In the genomic region with DNA sequence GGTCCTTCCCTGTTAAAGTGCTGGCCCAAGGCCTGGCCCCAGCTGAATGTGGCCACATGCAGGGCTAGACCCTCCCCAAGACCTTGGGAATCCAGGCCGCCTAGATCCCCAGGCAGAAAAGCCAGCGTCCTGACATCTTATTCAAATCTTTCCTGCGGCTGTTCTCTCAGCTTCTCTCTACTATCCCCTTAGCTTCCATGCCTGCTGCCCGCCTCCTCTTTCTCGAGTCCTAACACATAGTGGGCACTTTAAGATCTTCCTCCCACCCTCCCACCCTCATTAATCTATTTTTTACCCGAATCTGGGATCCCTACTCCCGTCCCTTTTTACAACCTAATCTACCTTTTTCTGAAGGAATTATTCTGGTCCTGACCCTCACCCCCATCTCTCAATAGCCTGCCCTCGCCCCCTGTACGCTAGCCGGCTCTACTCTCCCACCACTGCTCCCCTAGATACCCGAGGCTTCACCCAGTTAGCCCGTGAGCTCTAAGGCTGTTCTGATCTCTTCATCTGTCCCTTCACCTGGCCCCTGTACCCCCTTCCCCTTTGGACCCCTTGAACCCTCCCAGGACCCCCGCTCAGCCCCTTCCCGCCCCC, we compare ENCODE assay signal across 8 cellular contexts. TPM values are rescaled to one million over a fixed set of nuclear protein-coding genes. Genes with fewer than 3 reads are reported as not detected.
DNase-seq lines count a peak whose midpoint lies in the region; ATAC-seq and TF ChIP-seq lines count a peak whose summit lies in the region.

A gene with protein sequence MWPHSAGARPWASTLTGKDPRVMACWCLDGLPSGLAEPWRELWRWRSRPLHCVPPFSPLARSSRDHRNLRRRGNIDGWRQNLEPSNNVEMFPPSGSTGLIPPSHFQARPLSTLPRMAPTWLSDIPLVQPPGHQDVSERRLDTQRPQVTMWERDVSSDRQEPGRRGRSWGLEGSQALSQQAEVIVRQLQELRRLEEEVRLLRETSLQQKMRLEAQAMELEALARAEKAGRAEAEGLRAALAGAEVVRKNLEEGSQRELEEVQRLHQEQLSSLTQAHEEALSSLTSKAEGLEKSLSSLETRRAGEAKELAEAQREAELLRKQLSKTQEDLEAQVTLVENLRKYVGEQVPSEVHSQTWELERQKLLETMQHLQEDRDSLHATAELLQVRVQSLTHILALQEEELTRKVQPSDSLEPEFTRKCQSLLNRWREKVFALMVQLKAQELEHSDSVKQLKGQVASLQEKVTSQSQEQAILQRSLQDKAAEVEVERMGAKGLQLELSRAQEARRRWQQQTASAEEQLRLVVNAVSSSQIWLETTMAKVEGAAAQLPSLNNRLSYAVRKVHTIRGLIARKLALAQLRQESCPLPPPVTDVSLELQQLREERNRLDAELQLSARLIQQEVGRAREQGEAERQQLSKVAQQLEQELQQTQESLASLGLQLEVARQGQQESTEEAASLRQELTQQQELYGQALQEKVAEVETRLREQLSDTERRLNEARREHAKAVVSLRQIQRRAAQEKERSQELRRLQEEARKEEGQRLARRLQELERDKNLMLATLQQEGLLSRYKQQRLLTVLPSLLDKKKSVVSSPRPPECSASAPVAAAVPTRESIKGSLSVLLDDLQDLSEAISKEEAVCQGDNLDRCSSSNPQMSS (minus strand): TSS at position 260 of the 597 bp plus-strand sequence. CDS start 202 bp downstream, at position 58.

- H3F3A ChIP-seq in SK-N-SH (replicated peaks; ENCODE audit: insufficient read depth) = no peaks in the 10 kb centered on the region

- peak in 2 of 3 experiments; percentile 31 to 52 for DNase-seq in NCI-H1417 (lab: John Stamatoyannopoulos, UW)
- DNase-seq in NCI-H1417 treated with DMSO at 0.1 percent for 48 hours (lab: John Stamatoyannopoulos, UW) = no peak
- DNase-seq in SK-N-SH = peak; percentile 45
- DNase-seq in fibroblast of villous mesenchyme (ENCODE audit: low read depth) = no peak
- no peak for DNase-seq in osteocyte (ENCODE audit: extremely low spot score, unreplicated experiment)
- no peak for DNase-seq in NCI-H446 treated with DMSO at 0.1 percent for 48 hours (lab: John Stamatoyannopoulos, UW)

- no peaks in the 10 kb centered on the region for H3K27me3 Mint-ChIP-seq in osteocyte (ENCODE audit: unreplicated experiment)

- no peak for TF ChIP-seq RAD21 in SK-N-SH (IDR thresholded peaks at IDR 0.05; ENCODE audit: low read length)

- peak within 1 kb of the TSS; percentile 28 to 44; a peak in 2 of 4 replicates for H3K27ac ChIP-seq in SK-N-SH (ENCODE audit: low read depth in 2 of 2, low read length in 1 of 2)

- H2AFZ ChIP-seq in SK-N-SH (ENCODE audit: low read depth) = peak within 1 kb of the TSS; percentile 90

- no peaks in the 10 kb centered on the region for H4K20me1 ChIP-seq in SK-N-SH (ENCODE audit: insufficient read depth)

- ATAC-seq in HG03469 (IDR thresholded peaks at IDR 0.05; ENCODE audit: unreplicated experiment) = no peak
- ATAC-seq in HG02678 (IDR thresholded peaks at IDR 0.05; ENCODE audit: unreplicated experiment) = no peak

- H3K4me3 ChIP-seq in SK-N-SH (ENCODE audit: low read depth in 2 of 2, low read length in 1 of 2) = peak within 1 kb of the TSS; percentile 83 to 93
- peak within 1 kb of the TSS; percentile 79 for H3K4me3 ChIP-seq in fibroblast of villous mesenchyme (ENCODE audit: low read depth, low read length)

- H3K4me1 ChIP-seq in SK-N-SH (ENCODE audit: control insufficient read depth in 1 of 2, insufficient read depth in 2 of 2, low read depth in 1 of 2, low read length in 1 of 2) = peaks cover 0 to 18% of the 10 kb centered on the region in 2 experiments; a peak in 1 of 4 replicates

- peak within 1 kb of the TSS; percentile 91 for H3K4me2 ChIP-seq in SK-N-SH

- no peak for TF ChIP-seq CTCF in SK-N-SH (IDR thresholded peaks at IDR 0.05)
- TF ChIP-seq CTCF in fibroblast of villous mesenchyme (IDR thresholded peaks at IDR 0.05; ENCODE audit: insufficient read depth, low read depth, low read length) = no peak
- no peak for TF ChIP-seq CTCF in osteocyte (IDR thresholded peaks at IDR 0.05)

- peaks cover 0 to 2% of the 10 kb centered on the region in 2 experiments for H3K36me3 ChIP-seq in SK-N-SH (replicated peaks in 1 of 2; ENCODE audit: control insufficient read depth in 1 of 2, insufficient read depth in 2 of 2, low read length in 1 of 2)

- peaks cover 23% of the 10 kb centered on the region for H3K4me1 Mint-ChIP-seq in osteocyte (ENCODE audit: unreplicated experiment)

- H3K27ac Mint-ChIP-seq in osteocyte (ENCODE audit: unreplicated experiment) = peak within 1 kb of the TSS; percentile 86

- CTCF ChIA-PET in SK-N-SH (lab: Yijun Ruan, JAX) = interaction anchor here (1.4 to 2.0 kb wide), 4 partner anchors 19 to 209 kb away, joined by 3 to 6 read pairs (median 5); a partner anchor contains a TSS

- WGBS in SK-N-SH (ENCODE audit: low lambda C conversion rate) = 11% methylated on average over 14 of the region's 14 CpGs

- POLR2A ChIA-PET in SK-N-SH (lab: Yijun Ruan, JAX) = no interaction called here

- peak within 1 kb of the TSS; percentile 72 for H3K9ac ChIP-seq in SK-N-SH

- H3K27me3 ChIP-seq in SK-N-SH (ENCODE audit: insufficient read depth) = no peaks in the 10 kb centered on the region

- H3K4me3 Mint-ChIP-seq in osteocyte (ENCODE audit: unreplicated experiment) = peak within 1 kb of the TSS; percentile 89

- no peak for TF ChIP-seq EP300 in SK-N-SH (IDR thresholded peaks at IDR 0.05; ENCODE audit: borderline replicate concordance in 1 of 2, low read depth in 1 of 2, low read length in 1 of 2)

- no peaks in the 10 kb centered on the region for H3K9me3 ChIP-seq in SK-N-SH

- peaks cover 9% of the 10 kb centered on the region for H3K79me2 ChIP-seq in SK-N-SH (ENCODE audit: insufficient read depth)

- no peaks in the 10 kb centered on the region for H3K9me2 ChIP-seq in SK-N-SH

- no peaks in the 10 kb centered on the region for H3K9me3 Mint-ChIP-seq in osteocyte (ENCODE audit: unreplicated experiment)

- H3K36me3 Mint-ChIP-seq in osteocyte (ENCODE audit: unreplicated experiment) = peaks cover 9% of the 10 kb centered on the region

TF ChIP-seq in SK-N-SH, 30 proteins besides CTCF, POLR2A, EP300 and RAD21:
- TF ChIP-seq SMC3 (IDR thresholded peaks at IDR 0.05; ENCODE audit: low read depth, low read length) (no peak), YY1 (IDR thresholded peaks at IDR 0.05; ENCODE audit: low read depth) (no peak), TAF1 (IDR thresholded peaks at IDR 0.05; ENCODE audit: borderline replicate concordance, low read depth, low read length) (no peak)
- TF ChIP-seq, protein P1, sequence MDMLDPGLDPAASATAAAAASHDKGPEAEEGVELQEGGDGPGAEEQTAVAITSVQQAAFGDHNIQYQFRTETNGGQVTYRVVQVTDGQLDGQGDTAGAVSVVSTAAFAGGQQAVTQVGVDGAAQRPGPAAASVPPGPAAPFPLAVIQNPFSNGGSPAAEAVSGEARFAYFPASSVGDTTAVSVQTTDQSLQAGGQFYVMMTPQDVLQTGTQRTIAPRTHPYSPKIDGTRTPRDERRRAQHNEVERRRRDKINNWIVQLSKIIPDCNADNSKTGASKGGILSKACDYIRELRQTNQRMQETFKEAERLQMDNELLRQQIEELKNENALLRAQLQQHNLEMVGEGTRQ (IDR thresholded peaks at IDR 0.05; ENCODE audit: borderline replicate concordance, low read depth, low read length) = no peak
- TF ChIP-seq, protein P2, sequence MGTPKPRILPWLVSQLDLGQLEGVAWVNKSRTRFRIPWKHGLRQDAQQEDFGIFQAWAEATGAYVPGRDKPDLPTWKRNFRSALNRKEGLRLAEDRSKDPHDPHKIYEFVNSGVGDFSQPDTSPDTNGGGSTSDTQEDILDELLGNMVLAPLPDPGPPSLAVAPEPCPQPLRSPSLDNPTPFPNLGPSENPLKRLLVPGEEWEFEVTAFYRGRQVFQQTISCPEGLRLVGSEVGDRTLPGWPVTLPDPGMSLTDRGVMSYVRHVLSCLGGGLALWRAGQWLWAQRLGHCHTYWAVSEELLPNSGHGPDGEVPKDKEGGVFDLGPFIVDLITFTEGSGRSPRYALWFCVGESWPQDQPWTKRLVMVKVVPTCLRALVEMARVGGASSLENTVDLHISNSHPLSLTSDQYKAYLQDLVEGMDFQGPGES (IDR thresholded peaks at IDR 0.05; ENCODE audit: low read depth, low read length) = no peak

RNA-seq across cellular contexts. Expression of the gene that starts here (rescaled TPM):
- polyA plus RNA-seq in SK-N-SH (2012; rRNA removed) = 15.5 and 18.7 TPM in 2 replicates
- polyA plus RNA-seq in SK-N-SH (2012; cell fraction: cytosol; rRNA removed) = 6.0 and 10.0 TPM in 2 replicates
- 46.7 and 87.3 TPM in 2 replicates for polyA plus RNA-seq in SK-N-SH (2012; cell fraction: nucleus; rRNA removed)
- total RNA-seq in fibroblast of villous mesenchyme (14.7 and 16.4 TPM in 2 replicates), osteocyte (16.7 and 19.0 TPM in 2 replicates)

Comparison
In these comparisons a context has a peak if more than half of its experiments do, and no peak if none do; other contexts are left out.
1. DNase-seq: peak in NCI-H1417 (2 of 3) and SK-N-SH (single experiment); none in NCI-H1417 treated with DMSO at 0.1 percent for 48 hours (single experiment), fibroblast of villous mesenchyme (single experiment), osteocyte (single experiment) and NCI-H446 treated with DMSO at 0.1 percent for 48 hours (single experiment).